ENCODE assay signal across 1 cellular context in the genomic region with DNA sequence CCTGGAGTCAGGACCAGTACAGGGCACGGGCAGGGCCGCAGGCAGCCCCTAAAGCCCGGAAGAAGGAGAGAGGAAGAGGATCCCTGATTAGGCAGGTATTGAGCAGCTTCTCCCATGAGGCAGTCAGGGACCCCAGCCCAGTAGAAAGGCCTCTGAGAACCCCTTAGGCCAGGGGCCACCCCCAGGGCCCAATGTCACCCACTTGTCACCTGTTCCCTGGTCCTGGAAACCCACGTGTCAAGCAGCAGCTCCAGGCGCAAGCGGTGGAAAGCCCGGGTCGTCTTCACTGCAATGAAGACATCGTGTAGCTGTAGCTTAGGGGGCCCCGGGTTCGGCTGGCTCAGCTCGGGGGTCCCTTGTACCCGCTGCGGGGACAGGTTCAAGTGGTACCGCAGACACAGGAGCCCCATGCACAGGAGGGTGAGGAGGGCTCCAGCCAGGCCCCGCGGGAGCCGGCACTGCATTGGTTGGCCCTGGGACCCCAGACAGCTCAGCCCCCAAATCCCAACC.
TF ChIP-seq lines count a peak whose summit lies in the region.

No MANE protein-coding gene starts in this region.

TF ChIP-seq in liver, 16 proteins besides CTCF, POLR2A, EP300 and RAD21 (continued from another document):
- TF ChIP-seq ZBTB33 (IDR thresholded peaks at IDR 0.05), result no peak
- no peak for TF ChIP-seq YY1 (IDR thresholded peaks at IDR 0.05)
- no peak for TF ChIP-seq TAF1 (conservative IDR thresholded peaks at IDR 0.05)
- TF ChIP-seq NR2F2 (IDR thresholded peaks at IDR 0.05), result no peak
- TF ChIP-seq, protein P1, sequence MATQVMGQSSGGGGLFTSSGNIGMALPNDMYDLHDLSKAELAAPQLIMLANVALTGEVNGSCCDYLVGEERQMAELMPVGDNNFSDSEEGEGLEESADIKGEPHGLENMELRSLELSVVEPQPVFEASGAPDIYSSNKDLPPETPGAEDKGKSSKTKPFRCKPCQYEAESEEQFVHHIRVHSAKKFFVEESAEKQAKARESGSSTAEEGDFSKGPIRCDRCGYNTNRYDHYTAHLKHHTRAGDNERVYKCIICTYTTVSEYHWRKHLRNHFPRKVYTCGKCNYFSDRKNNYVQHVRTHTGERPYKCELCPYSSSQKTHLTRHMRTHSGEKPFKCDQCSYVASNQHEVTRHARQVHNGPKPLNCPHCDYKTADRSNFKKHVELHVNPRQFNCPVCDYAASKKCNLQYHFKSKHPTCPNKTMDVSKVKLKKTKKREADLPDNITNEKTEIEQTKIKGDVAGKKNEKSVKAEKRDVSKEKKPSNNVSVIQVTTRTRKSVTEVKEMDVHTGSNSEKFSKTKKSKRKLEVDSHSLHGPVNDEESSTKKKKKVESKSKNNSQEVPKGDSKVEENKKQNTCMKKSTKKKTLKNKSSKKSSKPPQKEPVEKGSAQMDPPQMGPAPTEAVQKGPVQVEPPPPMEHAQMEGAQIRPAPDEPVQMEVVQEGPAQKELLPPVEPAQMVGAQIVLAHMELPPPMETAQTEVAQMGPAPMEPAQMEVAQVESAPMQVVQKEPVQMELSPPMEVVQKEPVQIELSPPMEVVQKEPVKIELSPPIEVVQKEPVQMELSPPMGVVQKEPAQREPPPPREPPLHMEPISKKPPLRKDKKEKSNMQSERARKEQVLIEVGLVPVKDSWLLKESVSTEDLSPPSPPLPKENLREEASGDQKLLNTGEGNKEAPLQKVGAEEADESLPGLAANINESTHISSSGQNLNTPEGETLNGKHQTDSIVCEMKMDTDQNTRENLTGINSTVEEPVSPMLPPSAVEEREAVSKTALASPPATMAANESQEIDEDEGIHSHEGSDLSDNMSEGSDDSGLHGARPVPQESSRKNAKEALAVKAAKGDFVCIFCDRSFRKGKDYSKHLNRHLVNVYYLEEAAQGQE (IDR thresholded peaks at IDR 0.05), result no peak
- TF ChIP-seq EGR1 (IDR thresholded peaks at IDR 0.05; ENCODE audit: low read depth in 2 of 2), result no peak
- TF ChIP-seq HNF4G (IDR thresholded peaks at IDR 0.05), result no peak
- TF ChIP-seq JUND (IDR thresholded peaks at IDR 0.05), result no peak
- TF ChIP-seq, protein P2, sequence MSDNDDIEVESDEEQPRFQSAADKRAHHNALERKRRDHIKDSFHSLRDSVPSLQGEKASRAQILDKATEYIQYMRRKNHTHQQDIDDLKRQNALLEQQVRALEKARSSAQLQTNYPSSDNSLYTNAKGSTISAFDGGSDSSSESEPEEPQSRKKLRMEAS (IDR thresholded peaks at IDR 0.05), result no peak
